Comparison of ENCODE assay signal across 8 cellular contexts in genomic region chr9:89319015-89319905, GRCh38. TPM values are rescaled to one million over a fixed set of nuclear protein-coding genes. Genes with fewer than 3 reads are reported as not detected.
DNase-seq lines count a peak whose midpoint lies in the region; ATAC-seq and TF ChIP-seq lines count a peak whose summit lies in the region.

No MANE protein-coding gene starts in this region.

- peaks cover 46% of the 10 kb centered on the region for H3K4me1 ChIP-seq in CD4-positive, CD25-positive, alpha-beta regulatory T cell (ENCODE audit: control insufficient read depth, insufficient read depth, low read length, poor library complexity, severe bottlenecking)
- H3K4me1 ChIP-seq in mucosa of descending colon (ENCODE audit: low read depth) = peaks cover 12% of the 10 kb centered on the region

- H3K36me3 Mint-ChIP-seq in CD4-positive, CD25-positive, alpha-beta regulatory T cell = peaks cover 37% of the 10 kb centered on the region

- peak overlapping the region; percentile 93 to 95 (median 94) for H3K4me3 Mint-ChIP-seq in CD4-positive, CD25-positive, alpha-beta regulatory T cell

- DNase-seq in CD4-positive, CD25-positive, alpha-beta regulatory T cell = peak in 1 of 3 donors; percentile 9
- DNase-seq in caudate nucleus (lab: John Stamatoyannopoulos, UW) (no peak), mucosa of descending colon (peak in 1 of 3 donors; percentile 14), activated gamma-delta T cell treated with Interleukin-2 at 50 U/mL for 16 hours (no peak), GM03348 (ENCODE audit: low spot score) (no peak)

- intact Hi-C loops in mucosa of descending colon (cut with DNase I, micrococcal nuclease) = no loop called here

- H3K27me3 Mint-ChIP-seq in CD4-positive, CD25-positive, alpha-beta regulatory T cell = no peaks in the 10 kb centered on the region

- ATAC-seq in CD4-positive, CD25-positive, alpha-beta regulatory T cell (ENCODE audit: low read depth in 2 of 2) = no peak
- ATAC-seq in mucosa of descending colon (no peak), GM18907 (IDR thresholded peaks at IDR 0.05; ENCODE audit: unreplicated experiment) (no peak), GM18858 (IDR thresholded peaks at IDR 0.05; ENCODE audit: unreplicated experiment) (no peak)

- peak overlapping the region; percentile 98 to 99 (median 99) for H3K27ac Mint-ChIP-seq in CD4-positive, CD25-positive, alpha-beta regulatory T cell

- no peaks in the 10 kb centered on the region for H3K9me3 ChIP-seq in CD4-positive, CD25-positive, alpha-beta regulatory T cell (ENCODE audit: control insufficient read depth in 2 of 2, low read length in 2 of 2)
- no peaks in the 10 kb centered on the region for H3K9me3 ChIP-seq in KOPT-K1 (ENCODE audit: insufficient read depth, low read length, poor library complexity, severe bottlenecking)
- no peaks in the 10 kb centered on the region for H3K9me3 ChIP-seq in mucosa of descending colon

- peak overlapping the region; percentile 100 for H3K27ac ChIP-seq in CD4-positive, CD25-positive, alpha-beta regulatory T cell (ENCODE audit: insufficient read depth, low read length, poor library complexity, severe bottlenecking)
- H3K27ac ChIP-seq in KOPT-K1 (ENCODE audit: low read depth, low read length, poor library complexity, severe bottlenecking) (peak overlapping the region; percentile 92), caudate nucleus (ENCODE audit: low read depth, low read length) (peak overlapping the region; percentile 99)

- H3K27me3 ChIP-seq in CD4-positive, CD25-positive, alpha-beta regulatory T cell (ENCODE audit: control insufficient read depth, insufficient read depth, low read length) = no peaks in the 10 kb centered on the region

- no peaks in the 10 kb centered on the region for H3K9me3 Mint-ChIP-seq in CD4-positive, CD25-positive, alpha-beta regulatory T cell

- peak overlapping the region; percentile 96 for H3K4me3 ChIP-seq in CD4-positive, CD25-positive, alpha-beta regulatory T cell (ENCODE audit: low read depth, low read length)
- H3K4me3 ChIP-seq in mucosa of descending colon = peak overlapping the region; percentile 61

- H3K36me3 ChIP-seq in CD4-positive, CD25-positive, alpha-beta regulatory T cell (ENCODE audit: control insufficient read depth, insufficient read depth, low read length) = peaks cover 21% of the 10 kb centered on the region
- H3K36me3 ChIP-seq in KOPT-K1 (ENCODE audit: insufficient read depth, low read length) (peaks cover 69% of the 10 kb centered on the region), mucosa of descending colon (ENCODE audit: low read depth) (no peaks in the 10 kb centered on the region)

- TF ChIP-seq CTCF in mucosa of descending colon (IDR thresholded peaks at IDR 0.05) = no peak

- H3K4me1 Mint-ChIP-seq in CD4-positive, CD25-positive, alpha-beta regulatory T cell = peaks cover 39 to 73% (median 53%) of the 10 kb centered on the region in 4 donors

RNA-seq across cellular contexts. Expression of gene SECISBP2, which starts 1.0 kb away (rescaled TPM):
- total RNA-seq in CD4-positive, CD25-positive, alpha-beta regulatory T cell = 129 TPM
- 10 to 100 TPM; 19.2 to 38.3 (median 24.7) TPM for polyA plus RNA-seq in CD4-positive, CD25-positive, alpha-beta regulatory T cell
- total RNA-seq in mucosa of descending colon = 10 to 100 TPM; 49.4 to 68.0 (median 50.2) TPM

RNA-seq across cellular contexts. Expression of gene CKS2, which starts 8.3 kb away (rescaled TPM):
- 35.2 TPM for total RNA-seq in CD4-positive, CD25-positive, alpha-beta regulatory T cell
- polyA plus RNA-seq in CD4-positive, CD25-positive, alpha-beta regulatory T cell = 10 to 100 TPM; 28.6 to 53.0 (median 44.0) TPM
- 10 to 100 TPM; 13.1 to 49.2 (median 15.4) TPM for total RNA-seq in mucosa of descending colon
